In the genomic region with DNA sequence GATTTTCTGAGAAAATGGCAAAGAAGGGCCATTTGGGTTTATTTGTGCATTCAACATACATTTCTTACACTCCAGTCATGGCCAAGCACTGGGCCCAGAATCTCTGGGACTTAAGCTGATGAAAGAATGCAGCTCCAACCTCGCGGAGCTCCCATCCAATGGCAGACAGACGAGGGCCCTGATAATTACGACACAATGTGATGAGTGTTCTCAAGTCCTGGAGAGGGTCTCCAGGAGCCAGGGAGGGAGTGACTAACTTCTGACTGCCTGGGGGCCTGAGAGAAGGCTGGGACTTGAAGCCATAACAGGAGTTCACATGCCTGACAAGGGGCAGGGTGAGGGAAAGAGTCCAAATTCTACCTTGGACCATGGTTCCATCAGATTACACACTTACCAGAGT, we compare ENCODE assay signal across 25 cellular contexts. TPM values are rescaled to one million over a fixed set of nuclear protein-coding genes. Genes with fewer than 3 reads are reported as not detected.
"Had no signal": no experiment of that assay in that cellular context is flagged by ENCODE, and none has a peak within 500 bp of the region (broad histone marks: within the 10 kb centered on the region; RNA-seq: fewer than 3 reads in every experiment).

No MANE protein-coding gene starts in this region.

- H3K36me3 ChIP-seq: gastroesophageal sphincter, lower lobe of right lung, thoracic aorta had no signal

- ATAC-seq: gastroesophageal sphincter; left lobe of liver; lower lobe of right lung; naive thymus-derived CD4-positive, alpha-beta T cell; right cardiac atrium; stimulated activated naive CD8-positive, alpha-beta T cell treated with anti-CD3 and anti-CD28 coated beads, Interleukin-15, Interleukin-2, amounts not matched to agents 100 U/mL and 50 U/mL, for 24 hours; T-helper 17 cell had no signal

- H3K4me1 ChIP-seq: gastroesophageal sphincter, lower lobe of right lung had no signal

- H3K4me2 ChIP-seq: hepatocyte had no signal

- H3K9me3 ChIP-seq: gastroesophageal sphincter, lower lobe of right lung, thoracic aorta had no signal

- H3K27ac ChIP-seq: gastroesophageal sphincter, hepatocyte, lower lobe of right lung, thoracic aorta had no signal

- H3K4me3 ChIP-seq: gastroesophageal sphincter, hepatocyte, lower lobe of right lung, thoracic aorta had no signal

- H3K27me3 ChIP-seq: hepatocyte had no signal

- H3K79me2 ChIP-seq: hepatocyte had no signal

- DNase-seq: activated CD4-positive, alpha-beta memory T cell treated with anti-CD3 and anti-CD28 coated beads for 36 hours; activated CD4-positive, alpha-beta T cell treated with anti-CD3 and anti-CD28 coated beads, Interleukin-2, amount 10 ng/mL, durations not matched to agents 24 days and 14 days; activated CD4-positive, CD25-positive, alpha-beta regulatory T cell treated with anti-CD3 and anti-CD28 coated beads, Interleukin-2, amount 50 U/mL, for 72 hours; activated CD8-positive, alpha-beta memory T cell treated with anti-CD3 and anti-CD28 coated beads, Interleukin-2, amount 50 U/mL, for 4 hours; activated gamma-delta T cell; activated naive CD4-positive, alpha-beta T cell treated with anti-CD3 and anti-CD28 coated beads, Interleukin-2, amount 10 ng/mL, durations not matched to agents 7 days and 5 days; activated naive CD8-positive, alpha-beta T cell treated with anti-CD3 and anti-CD28 coated beads, Interleukin-2, amount 10 ng/mL, durations not matched to agents 7 days and 5 days; activated T-cell treated with anti-CD3 and anti-CD28 coated beads, Interleukin-2, amount 50 U/mL, for 1 hour; amygdala; dermis blood vessel endothelial cell; effector CD4-positive, alpha-beta T cell; lower lobe of right lung; naive thymus-derived CD4-positive, alpha-beta T cell; right cardiac atrium; stimulated activated CD4-positive, alpha-beta T cell treated with anti-CD3 and anti-CD28 coated beads, Interleukin-2, amount 100 ng/mL, for 48 hours; stimulated activated naive CD8-positive, alpha-beta T cell treated with anti-CD3 and anti-CD28 coated beads, Interleukin-15, Interleukin-2, amounts not matched to agents 100 U/mL and 50 U/mL, for 24 hours; T-helper 17 cell; T1000; trophoblast cell had no signal

RNA-seq across cellular contexts. Expression of gene BNC1, which starts 42.6 kb away (rescaled TPM):
- total RNA-seq: activated CD4-positive, alpha-beta memory T cell treated with anti-CD3 and anti-CD28 coated beads for 36 hours; activated CD4-positive, alpha-beta T cell treated with anti-CD3 and anti-CD28 coated beads, Interleukin-2, amount 10 ng/mL, durations not matched to agents 24 days and 14 days; activated CD8-positive, alpha-beta memory T cell treated with anti-CD3 and anti-CD28 coated beads for 36 hours; activated naive CD8-positive, alpha-beta T cell treated with anti-CD3 and anti-CD28 coated beads, Interleukin-2, amount 10 ng/mL, durations not matched to agents 7 days and 5 days; activated T-helper 1 cell treated with anti-CD3 and anti-CD28 coated beads, Interleukin-12 subunit alpha, Interleukin-12 subunit beta, Interleukin-2, Interleukin-4 antibody, amounts not matched to agents 30 ng/mL and 10 ng/mL and 1 ng/mL, durations not matched to agents 14 hours and 24 hours and 36 hours; naive thymus-derived CD4-positive, alpha-beta T cell; T-helper 17 cell had no signal
- polyA plus RNA-seq: naive thymus-derived CD4-positive, alpha-beta T cell had no signal
